ENCODE assay signal across 9 cellular contexts in genomic region chr5:50665091-50665490, GRCh38. TPM values are rescaled to one million over a fixed set of nuclear protein-coding genes. Genes with fewer than 3 reads are reported as not detected.
A peak's percentile ranks its signal among the peaks of the same experiment; 100 is the strongest.
DNase-seq lines count a peak whose midpoint lies in the region; ATAC-seq, FAIRE-seq and TF ChIP-seq lines count a peak whose summit lies in the region.
"Had no signal": no experiment of that assay in that cellular context is flagged by ENCODE, and none has a peak within 500 bp of the region (broad histone marks: within the 10 kb centered on the region; RNA-seq: fewer than 3 reads in every experiment).

No MANE protein-coding gene starts in this region.

- peak overlapping the region; percentile 95 for H3K27ac ChIP-seq in CD8-positive, alpha-beta T cell (ENCODE audit: low read depth, low read length)
- no peak overlapping the region; the same call in 1 of the 2 replicates for H3K27ac ChIP-seq in KMS-11
- no peak overlapping the region for H3K27ac ChIP-seq in astrocyte (ENCODE audit: low read depth, low read length)
- H3K27ac ChIP-seq in mesendoderm (ENCODE audit: low read depth, low read length), result no peak overlapping the region

- no peak for ATAC-seq in CD8-positive, alpha-beta T cell

- H3K79me1 ChIP-seq in mesendoderm (ENCODE audit: low read length), result no peaks in the 10 kb centered on the region

- peak overlapping the region; percentile 97 for H3K27ac Mint-ChIP-seq in CD8-positive, alpha-beta T cell
- H3K27ac Mint-ChIP-seq in astrocyte (ENCODE audit: unreplicated experiment) (no peak overlapping the region), nephron (peak overlapping the region in 2 of 3 experiments; percentile 73 to 79)

- TF ChIP-seq POLR2A in H54 (IDR thresholded peaks at IDR 0.05; ENCODE audit: low read depth, low read length), result no peak

- H3K27me3 Mint-ChIP-seq in CD8-positive, alpha-beta T cell (ENCODE audit: low read depth), result no peaks in the 10 kb centered on the region
- H3K27me3 Mint-ChIP-seq in astrocyte (ENCODE audit: low read depth, unreplicated experiment), result no peaks in the 10 kb centered on the region
- peaks cover 14% of the 10 kb centered on the region for H3K27me3 Mint-ChIP-seq in nephron (ENCODE audit: low read depth)

- H4K20me1 ChIP-seq in KMS-11 (ENCODE audit: insufficient read depth) (no peaks in the 10 kb centered on the region), astrocyte (ENCODE audit: insufficient read depth, low read length) (no peaks in the 10 kb centered on the region)

- H2AFZ ChIP-seq in KMS-11 (ENCODE audit: low read depth) (no peak overlapping the region), astrocyte (ENCODE audit: low read depth, low read length) (no peak overlapping the region)

- H3K23ac ChIP-seq in mesendoderm (ENCODE audit: low read length), result no peak overlapping the region

- no peak overlapping the region for H2AK5ac ChIP-seq in mesendoderm (ENCODE audit: low read length)

- H4K5ac ChIP-seq in mesendoderm (ENCODE audit: low read length), result no peak overlapping the region

- H4K8ac ChIP-seq in mesendoderm (ENCODE audit: low read depth, low read length), result no peak overlapping the region

- H3K9ac ChIP-seq in KMS-11, result no peak overlapping the region; the same call in 1 of the 2 replicates
- no peak overlapping the region for H3K9ac ChIP-seq in astrocyte (ENCODE audit: low read length)
- no peak overlapping the region for H3K9ac ChIP-seq in mesendoderm (ENCODE audit: low read length)

- no peak for TF ChIP-seq CTCF in CD8-positive, alpha-beta T cell (IDR thresholded peaks at IDR 0.05)
- TF ChIP-seq CTCF in KMS-11 (conservative IDR thresholded peaks at IDR 0.05; ENCODE audit: low read depth, low read length), result no peak
- TF ChIP-seq CTCF in astrocyte (IDR thresholded peaks at IDR 0.05; ENCODE audit: insufficient read depth, low read depth, low read length), result no peak
- no peak for TF ChIP-seq CTCF in nephron (IDR thresholded peaks at IDR 0.05; ENCODE audit: unreplicated experiment in 3 of 3)

- DNase-seq in CD8-positive, alpha-beta T cell, result no peak
- DNase-seq in astrocyte (ENCODE audit: low read depth) (no peak), H54 (ENCODE audit: insufficient read length, low spot score) (no peak), globus pallidus (ENCODE audit: low spot score) (no peak), T-helper 9 cell (no peak), mesendoderm (no peak)
- DNase-seq: NCI-H187 treated with DMSO at 0.1 percent for 48 hours had no signal

- POLR2A ChIA-PET in CD8-positive, alpha-beta T cell (lab: Charles Lee), result interaction anchor here (4.1 kb wide), 1 partner anchor 224 kb away, joined by 29 read pairs; the partner anchor contains the start of gene EMB

- CTCF ChIA-PET in CD8-positive, alpha-beta T cell (lab: Charles Lee), result interaction anchor here (0.6 kb wide), 1 partner anchor 151 kb away, joined by 3 read pairs; no protein-coding TSS in a partner anchor

- H3K4me1 ChIP-seq in CD8-positive, alpha-beta T cell (ENCODE audit: insufficient read depth, low read length), result peaks cover 32% of the 10 kb centered on the region
- peaks cover 29% of the 10 kb centered on the region for H3K4me1 ChIP-seq in KMS-11 (ENCODE audit: low read depth, poor library complexity, severe bottlenecking)
- H3K4me1 ChIP-seq in astrocyte (ENCODE audit: insufficient read depth, low read length), result no peaks in the 10 kb centered on the region
- no peaks in the 10 kb centered on the region for H3K4me1 ChIP-seq in mesendoderm (ENCODE audit: control insufficient read depth, low read depth, low read length)

- no peak overlapping the region for H2BK120ac ChIP-seq in mesendoderm (ENCODE audit: low read depth, low read length)

- H3K4ac ChIP-seq in mesendoderm (ENCODE audit: low read depth, low read length), result no peak overlapping the region

- H3K4me3 Mint-ChIP-seq in CD8-positive, alpha-beta T cell, result peak overlapping the region; percentile 96
- peak overlapping the region; percentile 87 for H3K4me3 Mint-ChIP-seq in astrocyte (ENCODE audit: unreplicated experiment)
- H3K4me3 Mint-ChIP-seq in nephron, result peak overlapping the region; percentile 90 to 96 (median 92)

- H2BK15ac ChIP-seq in mesendoderm (replicated peaks; ENCODE audit: low read depth), result no peak overlapping the region

- no peak overlapping the region for H3K56ac ChIP-seq in mesendoderm (ENCODE audit: low read length)

- H3K18ac ChIP-seq in mesendoderm (ENCODE audit: low read length), result no peak overlapping the region

- no peaks in the 10 kb centered on the region for H3K9me3 ChIP-seq in CD8-positive, alpha-beta T cell (ENCODE audit: low read length)
- no peaks in the 10 kb centered on the region for H3K9me3 ChIP-seq in astrocyte (ENCODE audit: insufficient read depth, low read depth, low read length)

- H3K4me2 ChIP-seq in KMS-11 (peak overlapping the region; percentile 85; the same call in 1 of the 2 replicates), astrocyte (ENCODE audit: low read length) (no peak overlapping the region), mesendoderm (ENCODE audit: low read length) (no peak overlapping the region)

- no peaks in the 10 kb centered on the region for H3K36me3 ChIP-seq in CD8-positive, alpha-beta T cell (ENCODE audit: insufficient read depth, low read length)
- H3K36me3 ChIP-seq in KMS-11 (ENCODE audit: insufficient read depth) (no peaks in the 10 kb centered on the region), astrocyte (ENCODE audit: insufficient read depth, low read length) (no peaks in the 10 kb centered on the region), mesendoderm (ENCODE audit: control insufficient read depth, insufficient read depth, low read length) (no peaks in the 10 kb centered on the region)

- no peak overlapping the region for H2BK5ac ChIP-seq in mesendoderm (ENCODE audit: low read length)

- intact Hi-C loops in CD8-positive, alpha-beta T cell (cut with DNase I, micrococcal nuclease), result loop anchor here (2.0 to 5.0 kb wide), 4 partner anchors 16 to 248 kb away; no protein-coding TSS in a partner anchor

- H3K9me3 Mint-ChIP-seq in CD8-positive, alpha-beta T cell, result peaks cover 2% of the 10 kb centered on the region
- H3K9me3 Mint-ChIP-seq in astrocyte (ENCODE audit: unreplicated experiment) (peaks cover 2% of the 10 kb centered on the region), nephron (no peaks in the 10 kb centered on the region)

- H3K4me1 Mint-ChIP-seq in CD8-positive, alpha-beta T cell (ENCODE audit: low read depth), result peaks cover 45% of the 10 kb centered on the region
- peaks cover 8% of the 10 kb centered on the region for H3K4me1 Mint-ChIP-seq in astrocyte (ENCODE audit: low read depth, unreplicated experiment)
- peaks cover 12% of the 10 kb centered on the region for H3K4me1 Mint-ChIP-seq in nephron

- no peak overlapping the region for H3K4me3 ChIP-seq in CD8-positive, alpha-beta T cell (ENCODE audit: low read depth, low read length)
- H3K4me3 ChIP-seq in KMS-11 (IDR thresholded peaks at IDR 0.05; ENCODE audit: insufficient read depth, low read depth, low read length) (no peak overlapping the region), astrocyte (ENCODE audit: insufficient read depth, low read depth, low read length) (no peak overlapping the region), mesendoderm (ENCODE audit: low read length) (no peak overlapping the region)

- H3K79me2 ChIP-seq in KMS-11 (ENCODE audit: insufficient read depth, low read depth) (peaks cover 20% of the 10 kb centered on the region), astrocyte (ENCODE audit: insufficient read depth, low read length) (no peaks in the 10 kb centered on the region), mesendoderm (ENCODE audit: control insufficient read depth, insufficient read depth, low read length) (peaks cover 12% of the 10 kb centered on the region)

- H3K27me3 ChIP-seq in CD8-positive, alpha-beta T cell (ENCODE audit: insufficient read depth, low read length), result no peaks in the 10 kb centered on the region
- H3K27me3 ChIP-seq in KMS-11 (ENCODE audit: insufficient read depth, low read depth), result no peaks in the 10 kb centered on the region
- no peaks in the 10 kb centered on the region for H3K27me3 ChIP-seq in astrocyte (ENCODE audit: insufficient read depth, low read length)
- H3K27me3 ChIP-seq in mesendoderm (ENCODE audit: insufficient read depth, low read length, poor library complexity), result no peaks in the 10 kb centered on the region

- peaks cover 22% of the 10 kb centered on the region for H3K36me3 Mint-ChIP-seq in CD8-positive, alpha-beta T cell
- H3K36me3 Mint-ChIP-seq in astrocyte (ENCODE audit: low read depth, unreplicated experiment) (no peaks in the 10 kb centered on the region), nephron (ENCODE audit: low read depth) (no peaks in the 10 kb centered on the region)

- no peak for FAIRE-seq in astrocyte (lab: Jason Lieb, UNC)
- FAIRE-seq in H54 (lab: Jason Lieb, UNC), result no peak

RNA-seq across cellular contexts. Expression of gene PARP8, which starts 1.3 kb away (rescaled TPM):
- total RNA-seq in CD8-positive, alpha-beta T cell, result 100 to 1,000 TPM; 192 to 200 TPM
- 36.1 and 36.2 TPM in 2 replicates for total RNA-seq in astrocyte
- polyA plus RNA-seq in mesendoderm (2013, experiment 1 of 2), result 33.3 TPM
- polyA plus RNA-seq in mesendoderm (2013, experiment 2 of 2), result 33.6 TPM
